8 cellular contexts compared by ENCODE assay signal in the genomic region with DNA sequence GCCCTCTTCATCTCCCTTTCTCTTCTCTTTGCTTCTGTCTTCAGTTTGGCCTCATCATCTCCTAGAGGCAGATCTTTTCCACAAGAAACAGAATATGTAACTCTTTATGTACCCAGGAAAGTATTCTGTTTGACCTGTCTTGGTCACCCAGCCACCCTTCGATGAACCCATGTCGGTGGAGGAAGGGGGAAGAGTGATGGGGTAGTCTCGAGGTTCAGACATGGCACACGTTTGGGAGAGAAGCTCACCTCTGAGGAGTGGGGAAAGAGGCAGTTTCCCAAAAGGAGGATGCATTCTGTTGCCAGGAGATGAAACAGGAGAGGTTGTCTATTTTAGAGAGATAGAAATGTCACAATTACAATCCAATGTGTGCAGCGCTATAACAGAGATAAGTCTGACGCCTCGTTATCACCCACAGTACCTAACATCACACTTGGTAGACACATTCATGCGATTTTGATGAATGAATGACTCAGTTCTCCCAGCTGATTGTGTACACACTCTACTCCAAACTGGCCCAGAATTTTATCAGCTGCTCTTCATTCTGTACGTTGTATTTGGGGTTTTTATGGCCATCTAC. TPM values are rescaled to one million over a fixed set of nuclear protein-coding genes. Genes with fewer than 3 reads are reported as not detected.
DNase-seq lines count a peak whose midpoint lies in the region.

No MANE protein-coding gene starts in this region.

- H3K9me3 ChIP-seq in iPS-20b (ENCODE audit: insufficient read depth, low read depth, low read length) (no peaks in the 10 kb centered on the region), stomach smooth muscle (ENCODE audit: control insufficient read depth in 2 of 2, low read length in 2 of 2) (no peaks in the 10 kb centered on the region)

- H3K4me1 Mint-ChIP-seq in activated CD4-positive, alpha-beta T cell treated with anti-CD3 and anti-CD28 coated beads, Interleukin-2, amount 10 ng/mL, durations not matched to agents 7 days and 5 days, result peaks cover 25% of the 10 kb centered on the region
- H3K4me1 Mint-ChIP-seq in activated naive CD8-positive, alpha-beta T cell treated with anti-CD3 and anti-CD28 coated beads for 36 hours, result peaks cover 7% of the 10 kb centered on the region

- H3K4me1 ChIP-seq in iPS-20b (ENCODE audit: insufficient read depth, low read length) (peaks cover 22% of the 10 kb centered on the region), stomach smooth muscle (ENCODE audit: control insufficient read depth, insufficient read depth, low read length) (no peaks in the 10 kb centered on the region)

- peak overlapping the region; percentile 55 for H3K4me3 Mint-ChIP-seq in activated CD4-positive, alpha-beta T cell treated with anti-CD3 and anti-CD28 coated beads, Interleukin-2, amount 10 ng/mL, durations not matched to agents 7 days and 5 days
- peak overlapping the region; percentile 46 for H3K4me3 Mint-ChIP-seq in activated naive CD8-positive, alpha-beta T cell treated with anti-CD3 and anti-CD28 coated beads for 36 hours

- peak overlapping the region; percentile 83 for H3K27ac Mint-ChIP-seq in activated CD4-positive, alpha-beta T cell treated with anti-CD3 and anti-CD28 coated beads, Interleukin-2, amount 10 ng/mL, durations not matched to agents 7 days and 5 days
- H3K27ac Mint-ChIP-seq in activated naive CD8-positive, alpha-beta T cell treated with anti-CD3 and anti-CD28 coated beads for 36 hours, result peak overlapping the region; percentile 37

- no peaks in the 10 kb centered on the region for H3K9me3 Mint-ChIP-seq in activated CD4-positive, alpha-beta T cell treated with anti-CD3 and anti-CD28 coated beads, Interleukin-2, amount 10 ng/mL, durations not matched to agents 7 days and 5 days
- no peaks in the 10 kb centered on the region for H3K9me3 Mint-ChIP-seq in activated naive CD8-positive, alpha-beta T cell treated with anti-CD3 and anti-CD28 coated beads for 36 hours

- peaks cover 13% of the 10 kb centered on the region for H3K27me3 Mint-ChIP-seq in activated CD4-positive, alpha-beta T cell treated with anti-CD3 and anti-CD28 coated beads, Interleukin-2, amount 10 ng/mL, durations not matched to agents 7 days and 5 days
- H3K27me3 Mint-ChIP-seq in activated naive CD8-positive, alpha-beta T cell treated with anti-CD3 and anti-CD28 coated beads for 36 hours, result peaks cover 57% of the 10 kb centered on the region

- H3K27ac ChIP-seq in iPS-20b (ENCODE audit: low read length) (no peak overlapping the region), stomach smooth muscle (ENCODE audit: low read length) (peak overlapping the region; percentile 79)

- H3K9ac ChIP-seq in iPS-20b (ENCODE audit: low read depth, low read length) (peak overlapping the region; percentile 55; the same call in 1 of the 2 replicates), stomach smooth muscle (ENCODE audit: low read length in 2 of 2) (peak overlapping the region; percentile 77 to 84)

- POLR2A ChIA-PET in activated CD4-positive, alpha-beta T cell treated with anti-CD3 and anti-CD28 coated beads, Interleukin-2, amount 10 ng/mL, durations not matched to agents 7 days and 5 days (lab: Charles Lee), result no interaction called here

- CTCF ChIA-PET in activated CD4-positive, alpha-beta T cell treated with anti-CD3 and anti-CD28 coated beads, Interleukin-2, amount 10 ng/mL, durations not matched to agents 7 days and 5 days (lab: Charles Lee), result no interaction called here

- H3K4me3 ChIP-seq in iPS-20b (ENCODE audit: low read length) (peak overlapping the region; percentile 65), stomach smooth muscle (ENCODE audit: low read length in 2 of 2) (peak overlapping the region; percentile 74 to 88)

- H3K36me3 ChIP-seq in iPS-20b (ENCODE audit: insufficient read depth, low read depth, low read length) (no peaks in the 10 kb centered on the region), stomach smooth muscle (ENCODE audit: control insufficient read depth in 2 of 2, insufficient read depth in 2 of 2, low read length in 2 of 2) (no peaks in the 10 kb centered on the region)

- no peaks in the 10 kb centered on the region for H3K36me3 Mint-ChIP-seq in activated CD4-positive, alpha-beta T cell treated with anti-CD3 and anti-CD28 coated beads, Interleukin-2, amount 10 ng/mL, durations not matched to agents 7 days and 5 days (ENCODE audit: low read depth)
- no peaks in the 10 kb centered on the region for H3K36me3 Mint-ChIP-seq in activated naive CD8-positive, alpha-beta T cell treated with anti-CD3 and anti-CD28 coated beads for 36 hours

- H3K27me3 ChIP-seq in iPS-20b (ENCODE audit: insufficient read depth, low read length) (peaks cover 38% of the 10 kb centered on the region), stomach smooth muscle (ENCODE audit: control insufficient read depth in 1 of 2, insufficient read depth in 2 of 2, low read length in 2 of 2) (no peaks in the 10 kb centered on the region)

- DNase-seq in activated CD4-positive, alpha-beta T cell treated with anti-CD3 and anti-CD28 coated beads, Interleukin-2, amount 10 ng/mL, durations not matched to agents 7 days and 5 days, result no peak
- no peak for DNase-seq in activated CD4-positive, alpha-beta T cell treated with anti-CD3 and anti-CD28 coated beads for 1 hour
- DNase-seq in activated naive CD8-positive, alpha-beta T cell treated with anti-CD3 and anti-CD28 coated beads for 36 hours, result no peak
- no peak for DNase-seq in NCI-H128 (lab: John Stamatoyannopoulos, UW; ENCODE audit: unreplicated experiment)
- no peak for DNase-seq in NCI-H510A treated with DMSO at 0.1 percent for 48 hours (lab: John Stamatoyannopoulos, UW)
- DNase-seq in NCI-H1048 (lab: John Stamatoyannopoulos, UW), result no peak

RNA-seq across cellular contexts. Expression of a gene that starts 0.7 kb away (rescaled TPM):
- 10 to 100 TPM; 22.0 to 23.1 TPM for total RNA-seq in activated CD4-positive, alpha-beta T cell treated with anti-CD3 and anti-CD28 coated beads, Interleukin-2, amount 10 ng/mL, durations not matched to agents 7 days and 5 days
- 1 to 10 TPM; 4.7 to 4.9 TPM for total RNA-seq in activated naive CD8-positive, alpha-beta T cell treated with anti-CD3 and anti-CD28 coated beads for 36 hours

RNA-seq across cellular contexts. Expression of a gene that starts 1.9 kb away (rescaled TPM):
- total RNA-seq in activated CD4-positive, alpha-beta T cell treated with anti-CD3 and anti-CD28 coated beads, Interleukin-2, amount 10 ng/mL, durations not matched to agents 7 days and 5 days, result under 1 TPM in 1 of 2 experiments, not detected in 1; 0.20 TPM
- total RNA-seq in activated naive CD8-positive, alpha-beta T cell treated with anti-CD3 and anti-CD28 coated beads for 36 hours, result not detected
